Comparison of ENCODE assay signal across 1 cellular context in genomic region chr3:32946973-32947372, GRCh38.
TF ChIP-seq lines count a peak whose summit lies in the region.

No MANE protein-coding gene starts in this region.

TF ChIP-seq in HCT116, 20 proteins besides CTCF, POLR2A, EP300 and RAD21 (continued from another document):
- no peak for TF ChIP-seq REST (IDR thresholded peaks at IDR 0.05; ENCODE audit: low read depth)
- TF ChIP-seq MAX (IDR thresholded peaks at IDR 0.05), result no peak
- TF ChIP-seq EZH2 (IDR thresholded peaks at IDR 0.05), result no peak
TF ChIP-seq in HCT116: peak in this region for 0.
